In genomic region chr17:59964455-59965328, GRCh38 we compare ENCODE assay signal across 1 cellular context.
TF ChIP-seq lines count a peak whose summit lies in the region.

RNFT1 (minus strand) TSS chr17:59964740; CDS start chr17:59964663, 77 bp downstream.

TF ChIP-seq in HepG2, 621 proteins besides CTCF, POLR2A, EP300 and RAD21 (continued from another document and continues in another):
- TF ChIP-seq, protein P1, sequence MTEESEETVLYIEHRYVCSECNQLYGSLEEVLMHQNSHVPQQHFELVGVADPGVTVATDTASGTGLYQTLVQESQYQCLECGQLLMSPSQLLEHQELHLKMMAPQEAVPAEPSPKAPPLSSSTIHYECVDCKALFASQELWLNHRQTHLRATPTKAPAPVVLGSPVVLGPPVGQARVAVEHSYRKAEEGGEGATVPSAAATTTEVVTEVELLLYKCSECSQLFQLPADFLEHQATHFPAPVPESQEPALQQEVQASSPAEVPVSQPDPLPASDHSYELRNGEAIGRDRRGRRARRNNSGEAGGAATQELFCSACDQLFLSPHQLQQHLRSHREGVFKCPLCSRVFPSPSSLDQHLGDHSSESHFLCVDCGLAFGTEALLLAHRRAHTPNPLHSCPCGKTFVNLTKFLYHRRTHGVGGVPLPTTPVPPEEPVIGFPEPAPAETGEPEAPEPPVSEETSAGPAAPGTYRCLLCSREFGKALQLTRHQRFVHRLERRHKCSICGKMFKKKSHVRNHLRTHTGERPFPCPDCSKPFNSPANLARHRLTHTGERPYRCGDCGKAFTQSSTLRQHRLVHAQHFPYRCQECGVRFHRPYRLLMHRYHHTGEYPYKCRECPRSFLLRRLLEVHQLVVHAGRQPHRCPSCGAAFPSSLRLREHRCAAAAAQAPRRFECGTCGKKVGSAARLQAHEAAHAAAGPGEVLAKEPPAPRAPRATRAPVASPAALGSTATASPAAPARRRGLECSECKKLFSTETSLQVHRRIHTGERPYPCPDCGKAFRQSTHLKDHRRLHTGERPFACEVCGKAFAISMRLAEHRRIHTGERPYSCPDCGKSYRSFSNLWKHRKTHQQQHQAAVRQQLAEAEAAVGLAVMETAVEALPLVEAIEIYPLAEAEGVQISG (CRISPR knock-in tag; IDR thresholded peaks at IDR 0.05) = peak; percentile 72
- TF ChIP-seq TAF15 (IDR thresholded peaks at IDR 0.05; ENCODE audit: low read depth, low read length, poor library complexity, severe bottlenecking) (peak; percentile 98), POGZ (CRISPR knock-in tag; IDR thresholded peaks at IDR 0.05) (peak; percentile 48; the same call in 1 of the 2 replicates), ONECUT2 (CRISPR knock-in tag; IDR thresholded peaks at IDR 0.05) (no peak), ZNF7 (CRISPR knock-in tag; IDR thresholded peaks at IDR 0.05) (no peak), KLF11 (CRISPR knock-in tag; IDR thresholded peaks at IDR 0.05) (peak; percentile 27; the same call in 1 of the 2 replicates), SCMH1 (CRISPR knock-in tag; IDR thresholded peaks at IDR 0.05; ENCODE audit: borderline replicate concordance) (no peak), TEF (CRISPR knock-in tag; IDR thresholded peaks at IDR 0.05) (no peak), MED13 (CRISPR knock-in tag; IDR thresholded peaks at IDR 0.05) (no peak), ZNF576 (CRISPR knock-in tag; IDR thresholded peaks at IDR 0.05) (no peak), ZNF33B (CRISPR knock-in tag; IDR thresholded peaks at IDR 0.05) (no peak), TCF12 (IDR thresholded peaks at IDR 0.05) (no peak), TCF12 (CRISPR knock-in tag; IDR thresholded peaks at IDR 0.05) (peak; percentile 18; the same call in 1 of the 2 replicates), SNRNP70 (IDR thresholded peaks at IDR 0.05; ENCODE audit: low read depth, low read length) (no peak), AHDC1 (CRISPR knock-in tag; IDR thresholded peaks at IDR 0.05; ENCODE audit: borderline replicate concordance) (peak; percentile 3; the same call in 1 of the 2 replicates), SUZ12 (IDR thresholded peaks at IDR 0.05; ENCODE audit: low read depth, low read length) (no peak), ATF5 (CRISPR knock-in tag; IDR thresholded peaks at IDR 0.05; ENCODE audit: low read depth) (no peak), NR1H2 (CRISPR knock-in tag; IDR thresholded peaks at IDR 0.05; ENCODE audit: borderline replicate concordance, low read depth) (peak; percentile 4; the same call in 1 of the 2 replicates), ZBTB25 (CRISPR knock-in tag; IDR thresholded peaks at IDR 0.05) (peak; percentile 52; the same call in 1 of the 2 replicates), CREB1 (IDR thresholded peaks at IDR 0.05) (0 out of 2 replicates have a peak, but pooled peaks have one; percentile 5), CREB1 (CRISPR knock-in tag; IDR thresholded peaks at IDR 0.05) (no peak), SRF (IDR thresholded peaks at IDR 0.05; ENCODE audit: low read depth, low read length) (no peak), FOSL2 (CRISPR knock-in tag; IDR thresholded peaks at IDR 0.05) (0 out of 2 replicates have a peak, but pooled peaks have one; percentile 6), FOXO1 (CRISPR knock-in tag; IDR thresholded peaks at IDR 0.05) (peak; percentile 9; the same call in 1 of the 2 replicates), ATAD3A (CRISPR knock-in tag; IDR thresholded peaks at IDR 0.05) (no peak), MBNL3 (CRISPR knock-in tag; conservative IDR thresholded peaks at IDR 0.05) (no peak)
- TF ChIP-seq, protein P2, sequence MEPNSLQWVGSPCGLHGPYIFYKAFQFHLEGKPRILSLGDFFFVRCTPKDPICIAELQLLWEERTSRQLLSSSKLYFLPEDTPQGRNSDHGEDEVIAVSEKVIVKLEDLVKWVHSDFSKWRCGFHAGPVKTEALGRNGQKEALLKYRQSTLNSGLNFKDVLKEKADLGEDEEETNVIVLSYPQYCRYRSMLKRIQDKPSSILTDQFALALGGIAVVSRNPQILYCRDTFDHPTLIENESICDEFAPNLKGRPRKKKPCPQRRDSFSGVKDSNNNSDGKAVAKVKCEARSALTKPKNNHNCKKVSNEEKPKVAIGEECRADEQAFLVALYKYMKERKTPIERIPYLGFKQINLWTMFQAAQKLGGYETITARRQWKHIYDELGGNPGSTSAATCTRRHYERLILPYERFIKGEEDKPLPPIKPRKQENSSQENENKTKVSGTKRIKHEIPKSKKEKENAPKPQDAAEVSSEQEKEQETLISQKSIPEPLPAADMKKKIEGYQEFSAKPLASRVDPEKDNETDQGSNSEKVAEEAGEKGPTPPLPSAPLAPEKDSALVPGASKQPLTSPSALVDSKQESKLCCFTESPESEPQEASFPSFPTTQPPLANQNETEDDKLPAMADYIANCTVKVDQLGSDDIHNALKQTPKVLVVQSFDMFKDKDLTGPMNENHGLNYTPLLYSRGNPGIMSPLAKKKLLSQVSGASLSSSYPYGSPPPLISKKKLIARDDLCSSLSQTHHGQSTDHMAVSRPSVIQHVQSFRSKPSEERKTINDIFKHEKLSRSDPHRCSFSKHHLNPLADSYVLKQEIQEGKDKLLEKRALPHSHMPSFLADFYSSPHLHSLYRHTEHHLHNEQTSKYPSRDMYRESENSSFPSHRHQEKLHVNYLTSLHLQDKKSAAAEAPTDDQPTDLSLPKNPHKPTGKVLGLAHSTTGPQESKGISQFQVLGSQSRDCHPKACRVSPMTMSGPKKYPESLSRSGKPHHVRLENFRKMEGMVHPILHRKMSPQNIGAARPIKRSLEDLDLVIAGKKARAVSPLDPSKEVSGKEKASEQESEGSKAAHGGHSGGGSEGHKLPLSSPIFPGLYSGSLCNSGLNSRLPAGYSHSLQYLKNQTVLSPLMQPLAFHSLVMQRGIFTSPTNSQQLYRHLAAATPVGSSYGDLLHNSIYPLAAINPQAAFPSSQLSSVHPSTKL (CRISPR knock-in tag; IDR thresholded peaks at IDR 0.05) = peak; percentile 48
- TF ChIP-seq, protein P3, sequence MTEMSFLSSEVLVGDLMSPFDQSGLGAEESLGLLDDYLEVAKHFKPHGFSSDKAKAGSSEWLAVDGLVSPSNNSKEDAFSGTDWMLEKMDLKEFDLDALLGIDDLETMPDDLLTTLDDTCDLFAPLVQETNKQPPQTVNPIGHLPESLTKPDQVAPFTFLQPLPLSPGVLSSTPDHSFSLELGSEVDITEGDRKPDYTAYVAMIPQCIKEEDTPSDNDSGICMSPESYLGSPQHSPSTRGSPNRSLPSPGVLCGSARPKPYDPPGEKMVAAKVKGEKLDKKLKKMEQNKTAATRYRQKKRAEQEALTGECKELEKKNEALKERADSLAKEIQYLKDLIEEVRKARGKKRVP (CRISPR knock-in tag; IDR thresholded peaks at IDR 0.05) = peak in 1 of 2 experiments; percentile 32; a peak in 1 of 4 replicates
- TF ChIP-seq, protein P4, sequence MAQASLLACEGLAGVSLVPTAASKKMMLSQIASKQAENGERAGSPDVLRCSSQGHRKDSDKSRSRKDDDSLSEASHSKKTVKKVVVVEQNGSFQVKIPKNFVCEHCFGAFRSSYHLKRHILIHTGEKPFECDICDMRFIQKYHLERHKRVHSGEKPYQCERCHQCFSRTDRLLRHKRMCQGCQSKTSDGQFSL (CRISPR knock-in tag; IDR thresholded peaks at IDR 0.05) = no peak
- TF ChIP-seq, protein P5, sequence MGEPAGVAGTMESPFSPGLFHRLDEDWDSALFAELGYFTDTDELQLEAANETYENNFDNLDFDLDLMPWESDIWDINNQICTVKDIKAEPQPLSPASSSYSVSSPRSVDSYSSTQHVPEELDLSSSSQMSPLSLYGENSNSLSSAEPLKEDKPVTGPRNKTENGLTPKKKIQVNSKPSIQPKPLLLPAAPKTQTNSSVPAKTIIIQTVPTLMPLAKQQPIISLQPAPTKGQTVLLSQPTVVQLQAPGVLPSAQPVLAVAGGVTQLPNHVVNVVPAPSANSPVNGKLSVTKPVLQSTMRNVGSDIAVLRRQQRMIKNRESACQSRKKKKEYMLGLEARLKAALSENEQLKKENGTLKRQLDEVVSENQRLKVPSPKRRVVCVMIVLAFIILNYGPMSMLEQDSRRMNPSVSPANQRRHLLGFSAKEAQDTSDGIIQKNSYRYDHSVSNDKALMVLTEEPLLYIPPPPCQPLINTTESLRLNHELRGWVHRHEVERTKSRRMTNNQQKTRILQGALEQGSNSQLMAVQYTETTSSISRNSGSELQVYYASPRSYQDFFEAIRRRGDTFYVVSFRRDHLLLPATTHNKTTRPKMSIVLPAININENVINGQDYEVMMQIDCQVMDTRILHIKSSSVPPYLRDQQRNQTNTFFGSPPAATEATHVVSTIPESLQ (CRISPR knock-in tag; conservative IDR thresholded peaks at IDR 0.05) = no peak
- TF ChIP-seq, protein P6, sequence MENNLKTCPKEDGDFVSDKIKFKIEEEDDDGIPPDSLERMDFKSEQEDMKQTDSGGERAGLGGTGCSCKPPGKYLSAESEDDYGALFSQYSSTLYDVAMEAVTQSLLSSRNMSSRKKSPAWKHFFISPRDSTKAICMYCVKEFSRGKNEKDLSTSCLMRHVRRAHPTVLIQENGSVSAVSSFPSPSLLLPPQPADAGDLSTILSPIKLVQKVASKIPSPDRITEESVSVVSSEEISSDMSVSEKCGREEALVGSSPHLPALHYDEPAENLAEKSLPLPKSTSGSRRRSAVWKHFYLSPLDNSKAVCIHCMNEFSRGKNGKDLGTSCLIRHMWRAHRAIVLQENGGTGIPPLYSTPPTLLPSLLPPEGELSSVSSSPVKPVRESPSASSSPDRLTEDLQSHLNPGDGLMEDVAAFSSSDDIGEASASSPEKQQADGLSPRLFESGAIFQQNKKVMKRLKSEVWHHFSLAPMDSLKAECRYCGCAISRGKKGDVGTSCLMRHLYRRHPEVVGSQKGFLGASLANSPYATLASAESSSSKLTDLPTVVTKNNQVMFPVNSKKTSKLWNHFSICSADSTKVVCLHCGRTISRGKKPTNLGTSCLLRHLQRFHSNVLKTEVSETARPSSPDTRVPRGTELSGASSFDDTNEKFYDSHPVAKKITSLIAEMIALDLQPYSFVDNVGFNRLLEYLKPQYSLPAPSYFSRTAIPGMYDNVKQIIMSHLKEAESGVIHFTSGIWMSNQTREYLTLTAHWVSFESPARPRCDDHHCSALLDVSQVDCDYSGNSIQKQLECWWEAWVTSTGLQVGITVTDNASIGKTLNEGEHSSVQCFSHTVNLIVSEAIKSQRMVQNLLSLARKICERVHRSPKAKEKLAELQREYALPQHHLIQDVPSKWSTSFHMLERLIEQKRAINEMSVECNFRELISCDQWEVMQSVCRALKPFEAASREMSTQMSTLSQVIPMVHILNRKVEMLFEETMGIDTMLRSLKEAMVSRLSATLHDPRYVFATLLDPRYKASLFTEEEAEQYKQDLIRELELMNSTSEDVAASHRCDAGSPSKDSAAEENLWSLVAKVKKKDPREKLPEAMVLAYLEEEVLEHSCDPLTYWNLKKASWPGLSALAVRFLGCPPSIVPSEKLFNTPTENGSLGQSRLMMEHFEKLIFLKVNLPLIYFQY (CRISPR knock-in tag; IDR thresholded peaks at IDR 0.05; ENCODE audit: borderline replicate concordance) = peak; percentile 31; the same call in 1 of the 2 replicates
